In genomic region chrX:155048997-155049619, GRCh38 we compare ENCODE assay signal across 7 cellular contexts. TPM values are rescaled to one million over a fixed set of nuclear protein-coding genes. Genes with fewer than 3 reads are reported as not detected.
A peak's percentile ranks its signal among the peaks of the same experiment; 100 is the strongest.
DNase-seq lines count a peak whose midpoint lies in the region; ATAC-seq and TF ChIP-seq lines count a peak whose summit lies in the region.

No MANE protein-coding gene starts in this region.

- H3K27ac ChIP-seq in VCaP: no peak overlapping the region

- TF ChIP-seq CTCF in VCaP (conservative IDR thresholded peaks at IDR 0.05): peak; percentile 50

- DNase-seq in ELR (ENCODE audit: low read depth) (peak; percentile 56), LHCN-M2 (ENCODE audit: low read depth) (peak; percentile 36), mucosa of gallbladder (ENCODE audit: low spot score) (peak; percentile 38), DMS79 treated with DMSO at 0.1 percent for 48 hours (lab: John Stamatoyannopoulos, UW) (no peak)
- DNase-seq in effector CD8-positive, alpha-beta T cell (lab: John Stamatoyannopoulos, UW): peak; percentile 25

- no peak for ATAC-seq in HG02870 (IDR thresholded peaks at IDR 0.05; ENCODE audit: unreplicated experiment)

RNA-seq across cellular contexts. Expression of gene CMC4, which starts 21.8 kb away (rescaled TPM):
- total RNA-seq in LHCN-M2 (2014; rRNA removed): 17.2 and 23.2 TPM in 2 replicates
- polyA plus RNA-seq in LHCN-M2 (2012): 9.3 TPM
- total RNA-seq in mucosa of gallbladder: 10.1 TPM

RNA-seq across cellular contexts. Expression of gene MTCP1, which starts 21.8 kb away (rescaled TPM):
- total RNA-seq in LHCN-M2 (2014; rRNA removed): 2.0 and 7.2 TPM in 2 replicates
- polyA plus RNA-seq in LHCN-M2 (2012): 16.9 TPM
- 18.7 TPM for total RNA-seq in mucosa of gallbladder

RNA-seq across cellular contexts. Expression of gene BRCC3, which starts 22.2 kb away (rescaled TPM):
- total RNA-seq in LHCN-M2 (2014; rRNA removed): 8.3 and 14.8 TPM in 2 replicates
- 9.8 TPM for polyA plus RNA-seq in LHCN-M2 (2012)
- 15.5 TPM for total RNA-seq in mucosa of gallbladder

RNA-seq across cellular contexts. Expression of gene FUNDC2, which starts 22.5 kb away (rescaled TPM):
- total RNA-seq in LHCN-M2 (2014; rRNA removed) (38.0 and 40.6 TPM in 2 replicates), mucosa of gallbladder (82.7 TPM)
- 80.0 TPM for polyA plus RNA-seq in LHCN-M2 (2012)

RNA-seq across cellular contexts. Expression of gene F8, which starts 26.6 kb away (rescaled TPM):
- total RNA-seq in LHCN-M2 (2014; rRNA removed) (7.8 and 11.4 TPM in 2 replicates), mucosa of gallbladder (5.5 TPM)
- polyA plus RNA-seq in LHCN-M2 (2012): 5.6 TPM
